In the genomic region with DNA sequence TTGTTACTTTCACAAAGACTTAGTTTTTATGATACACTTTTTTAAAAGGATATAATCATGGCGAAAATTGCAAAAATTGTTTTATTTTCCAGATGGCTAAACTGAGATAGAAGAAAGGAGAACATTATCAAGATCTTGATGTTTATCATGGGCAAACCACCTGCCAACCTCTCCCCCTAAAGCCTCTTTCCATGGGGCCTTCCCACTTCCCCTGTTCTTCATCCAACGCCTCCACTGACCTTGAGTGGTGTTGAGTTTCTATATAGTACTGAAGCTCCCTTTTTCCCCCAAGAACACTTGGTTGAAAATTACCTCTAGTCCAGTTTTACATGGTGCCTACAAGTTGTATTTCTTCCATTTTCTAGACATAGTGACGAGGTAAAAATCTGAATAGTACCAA, we compare ENCODE assay signal across 14 cellular contexts. TPM values are rescaled to one million over a fixed set of nuclear protein-coding genes. Genes with fewer than 3 reads are reported as not detected.
DNase-seq lines count a peak whose midpoint lies in the region; FAIRE-seq and TF ChIP-seq lines count a peak whose summit lies in the region.
"Had no signal": no experiment of that assay in that cellular context is flagged by ENCODE, and none has a peak within 500 bp of the region (broad histone marks: within the 10 kb centered on the region; RNA-seq: fewer than 3 reads in every experiment).

No MANE protein-coding gene starts in this region.

- no peaks in the 10 kb centered on the region for H3K9me3 Mint-ChIP-seq in CD8-positive, alpha-beta memory T cell
- H3K9me3 Mint-ChIP-seq: activated B cell treated with CpG ODN at 0.5 μM for 24 hours; CD4-positive, alpha-beta T cell; effector memory CD8-positive, alpha-beta T cell had no signal

- BruUV-seq in endothelial cell of umbilical vein (replicated peaks; lab: Mats Ljungman, UMichigan): no TSS peak

- H2AFZ ChIP-seq in OCI-LY3 (ENCODE audit: low read depth, low read length) (no peak overlapping the region), endothelial cell of umbilical vein (ENCODE audit: low read depth, low read length) (no peak overlapping the region)
- H2AFZ ChIP-seq: parathyroid adenoma had no signal

- peaks cover 64 to 75% (median 72%) of the 10 kb centered on the region in 3 donors for H3K4me1 Mint-ChIP-seq in CD8-positive, alpha-beta memory T cell

- H4K20me1 ChIP-seq in OCI-LY3 (ENCODE audit: insufficient read depth, low read length) (peaks cover 65% of the 10 kb centered on the region), endothelial cell of umbilical vein (replicated peaks; ENCODE audit: control insufficient read depth, extremely low read depth, insufficient read depth, low read length) (no peaks in the 10 kb centered on the region)

- H3K27me3 Mint-ChIP-seq in CD8-positive, alpha-beta memory T cell: peaks cover 0 to 1% of the 10 kb centered on the region in 2 donors
- H3K27me3 Mint-ChIP-seq: activated B cell treated with CpG ODN at 0.5 μM for 24 hours; CD4-positive, alpha-beta T cell; effector memory CD8-positive, alpha-beta T cell had no signal

- no peak for DNase-seq in CD8-positive, alpha-beta memory T cell
- no peak for DNase-seq in endothelial cell of umbilical vein (ENCODE audit: low read depth, low spot score)
- DNase-seq in globus pallidus (ENCODE audit: low spot score): no peak
- DNase-seq in RCC 7860 (ENCODE audit: low spot score): no peak
- DNase-seq in inferior parietal cortex (ENCODE audit: extremely low spot score): no peak
- DNase-seq in nucleus accumbens (lab: John Stamatoyannopoulos, UW): no peak
- DNase-seq: activated B cell treated with CpG ODN at 0.5 μM for 24 hours; CD4-positive, alpha-beta T cell; effector memory CD8-positive, alpha-beta T cell; NCI-H187 had no signal

- intact Hi-C loops in endothelial cell of umbilical vein (cut with micrococcal nuclease): no loop called here

- H3K9ac ChIP-seq in OCI-LY3 (ENCODE audit: low read length) (no peak overlapping the region), endothelial cell of umbilical vein (replicated peaks; ENCODE audit: extremely low read depth, insufficient read depth, low read length) (no peak overlapping the region), skeletal muscle satellite cell (ENCODE audit: low read depth, low read length) (no peak overlapping the region)
- H3K9ac ChIP-seq: parathyroid adenoma had no signal

- POLR2A ChIA-PET in CD8-positive, alpha-beta memory T cell (lab: Charles Lee): no interaction called here
- POLR2A ChIA-PET in endothelial cell of umbilical vein (lab: Charles Lee): no interaction called here

- FAIRE-seq in endothelial cell of umbilical vein (lab: Jason Lieb, UNC) (no peak), RCC 7860 (lab: Jason Lieb, UNC) (no peak)
- FAIRE-seq: G401.6 had no signal

- CTCF ChIA-PET in CD8-positive, alpha-beta memory T cell (lab: Charles Lee): no interaction called here
- CTCF ChIA-PET in endothelial cell of umbilical vein (lab: Charles Lee): interaction anchor here (1.0 to 1.5 kb wide), 3 partner anchors 18 to 64 kb away, joined by 3 to 4 read pairs (median 4); no protein-coding TSS in a partner anchor

- dilution Hi-C loops in endothelial cell of umbilical vein (cut with MboI; ENCODE audit: extremely low pct_ligation_motif_present, low sequenced_read_pairs): no loop called here

- no peaks in the 10 kb centered on the region for H3K9me3 ChIP-seq in CD8-positive, alpha-beta memory T cell (ENCODE audit: low read length)
- no peaks in the 10 kb centered on the region for H3K9me3 ChIP-seq in OCI-LY3 (ENCODE audit: insufficient read depth, low read length)
- no peaks in the 10 kb centered on the region for H3K9me3 ChIP-seq in endothelial cell of umbilical vein (replicated peaks; ENCODE audit: control insufficient read depth, insufficient read depth, low read length)
- no peaks in the 10 kb centered on the region for H3K9me3 ChIP-seq in skeletal muscle satellite cell (replicated peaks; ENCODE audit: low read length)

- H3K9me1 ChIP-seq in endothelial cell of umbilical vein (replicated peaks; ENCODE audit: control insufficient read depth, extremely low read depth, insufficient read depth, low read length): no peaks in the 10 kb centered on the region

- H3K4me2 ChIP-seq in OCI-LY3 (ENCODE audit: low read length) (peak overlapping the region; percentile 8; the same call in 1 of the 2 replicates), endothelial cell of umbilical vein (ENCODE audit: insufficient read depth, low read length) (peak overlapping the region; percentile 63), skeletal muscle satellite cell (ENCODE audit: low read length) (peak overlapping the region; percentile 58)

- peaks cover 40% of the 10 kb centered on the region for H3K4me1 ChIP-seq in CD8-positive, alpha-beta memory T cell (ENCODE audit: insufficient read depth, low read length)
- H3K4me1 ChIP-seq in OCI-LY3 (ENCODE audit: low read length): peaks cover 68% of the 10 kb centered on the region
- peaks cover 63% of the 10 kb centered on the region for H3K4me1 ChIP-seq in endothelial cell of umbilical vein (ENCODE audit: control insufficient read depth, extremely low read depth, insufficient read depth, low read length)
- H3K4me1 ChIP-seq in skeletal muscle satellite cell (ENCODE audit: control insufficient read depth, insufficient read depth, low read length): peaks cover 64% of the 10 kb centered on the region

- peak overlapping the region in 2 of 7 donors; percentile 3 to 56 for H3K4me3 Mint-ChIP-seq in CD8-positive, alpha-beta memory T cell
- H3K4me3 Mint-ChIP-seq: CD4-positive, alpha-beta T cell had no signal

- H3K4me3 ChIP-seq in CD8-positive, alpha-beta memory T cell (ENCODE audit: low read length): no peak overlapping the region
- H3K4me3 ChIP-seq in OCI-LY3 (ENCODE audit: low read length): no peak overlapping the region
- H3K4me3 ChIP-seq in endothelial cell of umbilical vein (replicated peaks in 1 of 3; ENCODE audit: insufficient read depth in 1 of 3, low read depth in 1 of 3, low read length in 3 of 3): no peak overlapping the region
- H3K4me3 ChIP-seq in skeletal muscle satellite cell (ENCODE audit: low read length): no peak overlapping the region

- H3K27ac Mint-ChIP-seq in CD8-positive, alpha-beta memory T cell: peak overlapping the region in 4 of 8 donors; percentile 12 to 91 (median 80)
- H3K27ac Mint-ChIP-seq: activated B cell treated with CpG ODN at 0.5 μM for 24 hours; CD4-positive, alpha-beta T cell had no signal

- peaks cover 100% of the 10 kb centered on the region for H3K79me2 ChIP-seq in OCI-LY3 (ENCODE audit: low read length)
- peaks cover 84% of the 10 kb centered on the region for H3K79me2 ChIP-seq in endothelial cell of umbilical vein (ENCODE audit: control insufficient read depth, insufficient read depth, low read length)

- peak overlapping the region; percentile 22 for H3K27ac ChIP-seq in CD8-positive, alpha-beta memory T cell (ENCODE audit: low read depth, low read length)
- H3K27ac ChIP-seq in OCI-LY3 (ENCODE audit: low read length) (no peak overlapping the region), endothelial cell of umbilical vein (ENCODE audit: insufficient read depth, low read depth, low read length) (peak overlapping the region; percentile 56)
- H3K27ac ChIP-seq: parathyroid adenoma had no signal

- peaks cover 0 to 10% (median 2%) of the 10 kb centered on the region in 3 donors for H3K36me3 Mint-ChIP-seq in CD8-positive, alpha-beta memory T cell

- no peak for TF ChIP-seq CTCF in OCI-LY3 (IDR thresholded peaks at IDR 0.05; ENCODE audit: low read depth, low read length)
- no peak for TF ChIP-seq CTCF in endothelial cell of umbilical vein (IDR thresholded peaks at IDR 0.05; ENCODE audit: extremely low read depth in 1 of 2, insufficient read depth in 1 of 2, low read depth in 1 of 2, low read length in 2 of 2)

- no peaks in the 10 kb centered on the region for H3K27me3 ChIP-seq in CD8-positive, alpha-beta memory T cell (ENCODE audit: insufficient read depth, low read length, poor library complexity, severe bottlenecking)
- H3K27me3 ChIP-seq in OCI-LY3 (ENCODE audit: low read depth, low read length) (no peaks in the 10 kb centered on the region), endothelial cell of umbilical vein (ENCODE audit: control insufficient read depth in 2 of 2, insufficient read depth in 2 of 2, low read length in 2 of 2) (no peaks in the 10 kb centered on the region), skeletal muscle satellite cell (ENCODE audit: control insufficient read depth, insufficient read depth, low read length) (no peaks in the 10 kb centered on the region)

- H3K36me3 ChIP-seq in CD8-positive, alpha-beta memory T cell (ENCODE audit: insufficient read depth, low read length): no peaks in the 10 kb centered on the region
- peaks cover 64% of the 10 kb centered on the region for H3K36me3 ChIP-seq in OCI-LY3 (replicated peaks; ENCODE audit: low read depth, low read length)
- H3K36me3 ChIP-seq in endothelial cell of umbilical vein (ENCODE audit: control insufficient read depth in 2 of 2, extremely low read depth in 1 of 2, insufficient read depth in 2 of 2, low read length in 2 of 2): no peaks in the 10 kb centered on the region
- H3K36me3 ChIP-seq in skeletal muscle satellite cell (ENCODE audit: insufficient read depth, low read length): peaks cover 34% of the 10 kb centered on the region

- no peak for TF ChIP-seq POLR2A in endothelial cell of umbilical vein (IDR thresholded peaks at IDR 0.05; ENCODE audit: low read depth, low read length)

TF ChIP-seq in endothelial cell of umbilical vein, 7 proteins besides CTCF, POLR2A, EP300 and RAD21 (continues in another document):
- no peak for TF ChIP-seq GATA2 (IDR thresholded peaks at IDR 0.05; ENCODE audit: insufficient read depth, insufficient read length, low read depth, low read length)
- TF ChIP-seq FOS (IDR thresholded peaks at IDR 0.05; ENCODE audit: borderline replicate concordance, insufficient read depth, low read length): no peak
- no peak for TF ChIP-seq MYC (IDR thresholded peaks at IDR 0.05; ENCODE audit: low read depth, low read length)
- no peak for TF ChIP-seq EZH2 (IDR thresholded peaks at IDR 0.05; ENCODE audit: borderline replicate concordance, low read depth, low read length, severe bottlenecking)
- TF ChIP-seq, protein P1, sequence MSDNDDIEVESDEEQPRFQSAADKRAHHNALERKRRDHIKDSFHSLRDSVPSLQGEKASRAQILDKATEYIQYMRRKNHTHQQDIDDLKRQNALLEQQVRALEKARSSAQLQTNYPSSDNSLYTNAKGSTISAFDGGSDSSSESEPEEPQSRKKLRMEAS (IDR thresholded peaks at IDR 0.05; ENCODE audit: insufficient read depth, insufficient read length): no peak

RNA-seq across cellular contexts. Expression of gene CREB3L2, which starts 5.0 kb away (rescaled TPM):
- 10 to 100 TPM; 23.9 to 25.0 TPM for total RNA-seq in CD8-positive, alpha-beta memory T cell
- 12.5 TPM for polyA plus RNA-seq in CD8-positive, alpha-beta memory T cell
- 89.5 and 93.4 TPM in 2 replicates for total RNA-seq in endothelial cell of umbilical vein
- polyA plus RNA-seq in endothelial cell of umbilical vein: 29.6 and 32.1 TPM in 2 replicates
- polyA plus RNA-seq in endothelial cell of umbilical vein (2011; cell fraction: cytosol; rRNA removed): 33.1 and 33.4 TPM in 2 replicates
- 36.1 and 37.2 TPM in 2 replicates for polyA plus RNA-seq in endothelial cell of umbilical vein (2011; cell fraction: nucleus; rRNA removed)
- 26.6 and 30.7 TPM in 2 replicates for polyA plus RNA-seq in endothelial cell of umbilical vein (2012)
- 79.8 and 96.8 TPM in 2 replicates for polyA minus RNA-seq in endothelial cell of umbilical vein
- 14.5 TPM for polyA minus RNA-seq in endothelial cell of umbilical vein (2011; cell fraction: cytosol; rRNA and poly(A)+ RNA removed)
- polyA minus RNA-seq in endothelial cell of umbilical vein (2011; cell fraction: nucleus; rRNA and poly(A)+ RNA removed): 110 and 141 TPM in 2 replicates
- 17.2 and 28.0 TPM in 2 replicates for total RNA-seq in skeletal muscle satellite cell (2012; rRNA removed)

Comparison
In these comparisons a context has a peak if more than half of its experiments do, and no peak if none do; other contexts are left out.
1. H3K4me2 ChIP-seq: peak in every context shown above with its lines; median percentile 63 in endothelial cell of umbilical vein; 58 in skeletal muscle satellite cell; 8 in OCI-LY3.